21 cellular contexts compared by ENCODE assay signal in the genomic region with DNA sequence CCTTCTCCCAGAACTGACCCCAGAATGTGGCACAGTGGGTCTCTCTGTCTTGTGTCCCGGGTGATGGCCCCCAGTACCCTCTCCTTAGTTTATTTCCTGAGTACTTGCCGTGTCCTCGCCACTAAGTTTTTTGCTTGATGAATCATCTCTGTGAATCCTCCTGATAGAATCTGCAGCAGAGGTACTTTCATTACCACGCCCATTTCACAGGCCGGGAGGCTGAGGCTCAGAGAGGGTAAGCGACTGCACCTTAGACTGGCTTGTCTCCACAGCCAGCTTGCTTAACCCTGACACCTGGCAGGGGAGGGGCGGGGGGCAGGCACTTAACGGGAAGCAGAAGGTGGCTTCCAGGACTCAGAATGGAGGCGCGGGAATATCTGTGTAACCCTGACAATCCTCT. TPM values are rescaled to one million over a fixed set of nuclear protein-coding genes. Genes with fewer than 3 reads are reported as not detected.
DNase-seq lines count a peak whose midpoint lies in the region; ATAC-seq and TF ChIP-seq lines count a peak whose summit lies in the region.
"Had no signal": no experiment of that assay in that cellular context is flagged by ENCODE, and none has a peak within 500 bp of the region (broad histone marks: within the 10 kb centered on the region; RNA-seq: fewer than 3 reads in every experiment).

No MANE protein-coding gene starts in this region.

- H3K4me3 Mint-ChIP-seq in activated CD4-positive, alpha-beta T cell treated with anti-CD3 and anti-CD28 coated beads, Interleukin-2, amount 10 ng/mL, durations not matched to agents 24 days and 14 days = no peak overlapping the region
- H3K4me3 Mint-ChIP-seq in T-helper 17 cell (no peak overlapping the region), endodermal cell (no peak overlapping the region)
- H3K4me3 Mint-ChIP-seq: CD4-positive, alpha-beta memory T cell had no signal

- H3K9me3 Mint-ChIP-seq in activated CD4-positive, alpha-beta T cell treated with anti-CD3 and anti-CD28 coated beads, Interleukin-2, amount 10 ng/mL, durations not matched to agents 24 days and 14 days = no peaks in the 10 kb centered on the region
- no peaks in the 10 kb centered on the region for H3K9me3 Mint-ChIP-seq in endodermal cell
- H3K9me3 Mint-ChIP-seq: naive B cell had no signal

- H3K4me1 Mint-ChIP-seq in activated CD4-positive, alpha-beta T cell treated with anti-CD3 and anti-CD28 coated beads, Interleukin-2, amount 10 ng/mL, durations not matched to agents 24 days and 14 days = peaks cover 11% of the 10 kb centered on the region
- H3K4me1 Mint-ChIP-seq in T-helper 17 cell = peaks cover 6% of the 10 kb centered on the region
- peaks cover 34% of the 10 kb centered on the region for H3K4me1 Mint-ChIP-seq in endodermal cell
- H3K4me1 Mint-ChIP-seq: naive B cell had no signal

- H3K27me3 Mint-ChIP-seq in activated CD4-positive, alpha-beta T cell treated with anti-CD3 and anti-CD28 coated beads, Interleukin-2, amount 10 ng/mL, durations not matched to agents 24 days and 14 days = peaks cover 2% of the 10 kb centered on the region
- H3K27me3 Mint-ChIP-seq in T-helper 17 cell (no peaks in the 10 kb centered on the region), endodermal cell (ENCODE audit: insufficient read depth) (peaks cover 62% of the 10 kb centered on the region)
- H3K27me3 Mint-ChIP-seq: CD4-positive, alpha-beta memory T cell had no signal

- TF ChIP-seq CTCF in foreskin keratinocyte (conservative IDR thresholded peaks at IDR 0.05) (no peak), endodermal cell (conservative IDR thresholded peaks at IDR 0.05) (no peak)

- no peak overlapping the region for H3K9ac ChIP-seq in endodermal cell (ENCODE audit: extremely low read depth, low read length, poor library complexity, severe bottlenecking)

- intact Hi-C loops in activated CD4-positive, alpha-beta T cell treated with anti-CD3 and anti-CD28 coated beads, Interleukin-2, amount 10 ng/mL, durations not matched to agents 24 days and 14 days (cut with micrococcal nuclease) = no loop called here
- intact Hi-C loops in sciatic nerve (cut with DNase I) = no loop called here

- H3K4me3 ChIP-seq in endodermal cell (ENCODE audit: low read length) = no peak overlapping the region
- H3K4me3 ChIP-seq: colonic mucosa, gastrocnemius medialis, lower lobe of right lung, smooth muscle cell had no signal

- no peaks in the 10 kb centered on the region for H3K4me1 ChIP-seq in foreskin keratinocyte
- peaks cover 14% of the 10 kb centered on the region for H3K4me1 ChIP-seq in endodermal cell (ENCODE audit: control insufficient read depth, insufficient read depth, low read length)
- H3K4me1 ChIP-seq: gastrocnemius medialis, lower lobe of right lung had no signal

- H3K27ac ChIP-seq in foreskin keratinocyte = no peak overlapping the region
- no peak overlapping the region for H3K27ac ChIP-seq in endodermal cell (ENCODE audit: low read depth, low read length)
- H3K27ac ChIP-seq: colonic mucosa, gastrocnemius medialis, lower lobe of right lung, VCaP had no signal

- no peaks in the 10 kb centered on the region for H3K36me3 Mint-ChIP-seq in activated CD4-positive, alpha-beta T cell treated with anti-CD3 and anti-CD28 coated beads, Interleukin-2, amount 10 ng/mL, durations not matched to agents 24 days and 14 days (ENCODE audit: low read depth)
- no peaks in the 10 kb centered on the region for H3K36me3 Mint-ChIP-seq in T-helper 17 cell (ENCODE audit: low read depth)
- H3K36me3 Mint-ChIP-seq in endodermal cell (ENCODE audit: low read depth) = no peaks in the 10 kb centered on the region
- H3K36me3 Mint-ChIP-seq: CD4-positive, alpha-beta memory T cell; naive B cell had no signal

- no peaks in the 10 kb centered on the region for H3K27me3 ChIP-seq in foreskin keratinocyte
- H3K27me3 ChIP-seq in endodermal cell (ENCODE audit: control insufficient read depth, insufficient read depth, low read length, poor library complexity, severe bottlenecking) = peaks cover 15% of the 10 kb centered on the region
- H3K27me3 ChIP-seq: colonic mucosa, gastrocnemius medialis had no signal

- peak; percentile 45 for ATAC-seq in T-helper 17 cell
- ATAC-seq in foreskin keratinocyte = peak; percentile 33
- no peak for ATAC-seq in sciatic nerve
- ATAC-seq: gastrocnemius medialis, lower lobe of right lung had no signal

- 88 to 100% methylated on average over 7 to 10 of the region's 10 CpGs for WGBS in endodermal cell (ENCODE audit: insufficient coverage in 1 of 2, insufficient read length in 1 of 2), 2 experiments

- H3K36me3 ChIP-seq in endodermal cell (ENCODE audit: control insufficient read depth, insufficient read depth, low read length) = no peaks in the 10 kb centered on the region
- H3K36me3 ChIP-seq: colonic mucosa, gastrocnemius medialis, lower lobe of right lung had no signal

- H3K9me3 ChIP-seq in T-helper 17 cell (ENCODE audit: control insufficient read depth, low read length, poor library complexity, severe bottlenecking) (peaks cover 3% of the 10 kb centered on the region), endodermal cell (ENCODE audit: control insufficient read depth, low read length) (peaks cover 5% of the 10 kb centered on the region)
- H3K9me3 ChIP-seq: colonic mucosa, gastrocnemius medialis, lower lobe of right lung had no signal

- peak; percentile 71 for DNase-seq in activated CD4-positive, alpha-beta T cell treated with anti-CD3 and anti-CD28 coated beads, Interleukin-2, amount 10 ng/mL, durations not matched to agents 24 days and 14 days
- no peak for DNase-seq in activated CD4-positive, alpha-beta T cell treated with anti-CD3 and anti-CD28 coated beads, Interleukin-2, amount 50 U/mL, for 1 hour
- DNase-seq in EL (peak; percentile 43), T-helper 17 cell (no peak), foreskin keratinocyte (peak in 1 of 2 donors; percentile 41), sciatic nerve (ENCODE audit: low spot score) (no peak), GDM1 (lab: John Stamatoyannopoulos, UW) (no peak), endodermal cell (no peak)
- DNase-seq: ACHN; activated T-cell treated with anti-CD3 and anti-CD28 coated beads, Interleukin-2, amount 50 U/mL, for 1 hour; anterior cingulate cortex; CD4-positive, alpha-beta memory T cell; colonic mucosa; gastrocnemius medialis; lower lobe of right lung; naive B cell; NCI-H1105; NCI-H774; SW 1271 had no signal

- H3K27ac Mint-ChIP-seq in activated CD4-positive, alpha-beta T cell treated with anti-CD3 and anti-CD28 coated beads, Interleukin-2, amount 10 ng/mL, durations not matched to agents 24 days and 14 days = no peak overlapping the region
- H3K27ac Mint-ChIP-seq in T-helper 17 cell (no peak overlapping the region), endodermal cell (no peak overlapping the region)

RNA-seq across cellular contexts. Expression of a gene that starts 7.9 kb away (rescaled TPM):
- 11.7 and 12.2 TPM in 2 replicates for total RNA-seq in activated CD4-positive, alpha-beta T cell treated with anti-CD3 and anti-CD28 coated beads, Interleukin-2, amount 10 ng/mL, durations not matched to agents 24 days and 14 days
- total RNA-seq in T-helper 17 cell (1 to 10 TPM; 2.4 to 3.1 TPM), foreskin keratinocyte (10.7 and 11.6 TPM in 2 replicates), sciatic nerve (39.3 TPM), endodermal cell (1 to 10 TPM; 6.8 to 8.1 TPM)
- polyA plus RNA-seq in foreskin keratinocyte = 12.8 and 13.8 TPM in 2 replicates
- polyA plus RNA-seq in endodermal cell (2013, experiment 1 of 2) = 48.3 TPM
- polyA plus RNA-seq in endodermal cell (2013, experiment 2 of 2) = 51.1 TPM

Comparison
In these comparisons a context has a peak if more than half of its experiments do, and no peak if none do; other contexts are left out.
1. DNase-seq: peak in activated CD4-positive, alpha-beta T cell treated with anti-CD3 and anti-CD28 coated beads, Interleukin-2, amount 10 ng/mL, durations not matched to agents 24 days and 14 days (single experiment) and EL (single experiment); none in activated CD4-positive, alpha-beta T cell treated with anti-CD3 and anti-CD28 coated beads, Interleukin-2, amount 50 U/mL, for 1 hour (single experiment), T-helper 17 cell (0 of 3), sciatic nerve (single experiment), GDM1 (single experiment) and endodermal cell (single experiment).